Comparison of ENCODE assay signal across 9 cellular contexts in genomic region chr1:154427173-154428139, GRCh38. TPM values are rescaled to one million over a fixed set of nuclear protein-coding genes. Genes with fewer than 3 reads are reported as not detected.
A peak's percentile ranks its signal among the peaks of the same experiment; 100 is the strongest.
DNase-seq lines count a peak whose midpoint lies in the region; ATAC-seq lines count a peak whose summit lies in the region.
"Had no signal": no experiment of that assay in that cellular context is flagged by ENCODE, and none has a peak within 500 bp of the region (broad histone marks: within the 10 kb centered on the region; RNA-seq: fewer than 3 reads in every experiment).

No MANE protein-coding gene starts in this region.

- no peak overlapping the region for H3K23ac ChIP-seq in mesenchymal stem cell (ENCODE audit: low read length in 2 of 2)

- CTCF ChIA-PET in activated CD4-positive, alpha-beta T cell treated with anti-CD3 and anti-CD28 coated beads for 36 hours (lab: Charles Lee), result interaction anchor here (0.6 to 1.2 kb wide), 8 partner anchors 10 to 469 kb away, joined by 3 to 5 read pairs (median 3); partner anchors contain the start of genes ATP8B2 and CRTC2

- no peak for DNase-seq in activated CD4-positive, alpha-beta T cell treated with anti-CD3 and anti-CD28 coated beads for 36 hours
- no peak for DNase-seq in activated CD4-positive, alpha-beta T cell treated with anti-CD3 and anti-CD28 coated beads, Interleukin-2, amount 50 U/mL, for 48 hours
- DNase-seq in effector memory CD8-positive, alpha-beta T cell, result no peak
- peak; percentile 32 for DNase-seq in mesenchymal stem cell
- peak; percentile 62 for DNase-seq in ureter (ENCODE audit: low spot score)
- no peak for DNase-seq in AG20443 (ENCODE audit: low spot score)

- ATAC-seq in activated CD4-positive, alpha-beta T cell treated with anti-CD3 and anti-CD28 coated beads for 36 hours, result no peak
- ATAC-seq in effector memory CD8-positive, alpha-beta T cell (replicated peaks), result no peak
- ATAC-seq in HG03571 (IDR thresholded peaks at IDR 0.05; ENCODE audit: unreplicated experiment) (no peak), HG02588 (IDR thresholded peaks at IDR 0.05; ENCODE audit: unreplicated experiment) (no peak)

- H3K27me3 Mint-ChIP-seq in activated CD4-positive, alpha-beta T cell treated with anti-CD3 and anti-CD28 coated beads for 36 hours, result no peaks in the 10 kb centered on the region
- no peaks in the 10 kb centered on the region for H3K27me3 Mint-ChIP-seq in effector memory CD8-positive, alpha-beta T cell

- no peak overlapping the region for H3K4me3 ChIP-seq in mesenchymal stem cell (ENCODE audit: insufficient read depth in 1 of 2, low read depth in 1 of 2, low read length in 2 of 2)

- no peak overlapping the region for H3K9ac ChIP-seq in mesenchymal stem cell (ENCODE audit: low read length)

- no peak overlapping the region for H2BK120ac ChIP-seq in mesenchymal stem cell (ENCODE audit: low read depth, low read length)

- no peak overlapping the region for H2BK15ac ChIP-seq in mesenchymal stem cell (ENCODE audit: low read depth, poor library complexity, severe bottlenecking)

- WGBS in mesenchymal stem cell, result 78% methylated on average over 8 of the region's 8 CpGs

- peak overlapping the region; percentile 65 for H3K27ac Mint-ChIP-seq in activated CD4-positive, alpha-beta T cell treated with anti-CD3 and anti-CD28 coated beads for 36 hours
- H3K27ac Mint-ChIP-seq in effector memory CD8-positive, alpha-beta T cell, result peak overlapping the region; percentile 32 to 38
- H3K27ac Mint-ChIP-seq: T-helper 1 cell treated with Interleukin-12 subunit alpha and Interleukin-12 subunit beta and Interleukin-4 antibody, amounts not matched to agents 30 μg/mL and 1 μg/mL, for 36 hours had no signal

- peaks cover 77% of the 10 kb centered on the region for H3K4me1 Mint-ChIP-seq in activated CD4-positive, alpha-beta T cell treated with anti-CD3 and anti-CD28 coated beads for 36 hours
- peaks cover 11 to 14% of the 10 kb centered on the region in 2 donors for H3K4me1 Mint-ChIP-seq in effector memory CD8-positive, alpha-beta T cell (ENCODE audit: low read depth in 2 of 2)

- intact Hi-C loops in activated CD4-positive, alpha-beta T cell treated with anti-CD3 and anti-CD28 coated beads for 36 hours (cut with DNase I, micrococcal nuclease), result no loop called here

- H3K4me3 Mint-ChIP-seq in activated CD4-positive, alpha-beta T cell treated with anti-CD3 and anti-CD28 coated beads for 36 hours, result no peak overlapping the region
- H3K4me3 Mint-ChIP-seq in effector memory CD8-positive, alpha-beta T cell, result no peak overlapping the region
- H3K4me3 Mint-ChIP-seq: T-helper 1 cell treated with Interleukin-12 subunit alpha and Interleukin-12 subunit beta and Interleukin-4 antibody, amounts not matched to agents 30 μg/mL and 1 μg/mL, for 36 hours had no signal

- no peaks in the 10 kb centered on the region for H3K9me3 Mint-ChIP-seq in activated CD4-positive, alpha-beta T cell treated with anti-CD3 and anti-CD28 coated beads for 36 hours (ENCODE audit: low read depth)
- H3K9me3 Mint-ChIP-seq in effector memory CD8-positive, alpha-beta T cell, result no peaks in the 10 kb centered on the region
- H3K9me3 Mint-ChIP-seq: T-helper 1 cell treated with Interleukin-12 subunit alpha and Interleukin-12 subunit beta and Interleukin-4 antibody, amounts not matched to agents 30 μg/mL and 1 μg/mL, for 36 hours had no signal

- H3K36me3 ChIP-seq in mesenchymal stem cell (ENCODE audit: control insufficient read depth in 1 of 2, insufficient read depth in 2 of 2, low read depth in 1 of 2, low read length in 2 of 2), result peaks cover 0 to 3% of the 10 kb centered on the region in 2 experiments

- H2AK5ac ChIP-seq in mesenchymal stem cell (ENCODE audit: low read length, severe bottlenecking), result peak overlapping the region; percentile 34

- no peaks in the 10 kb centered on the region for H3K9me3 ChIP-seq in mesenchymal stem cell (ENCODE audit: control insufficient read depth, low read length)

- peak overlapping the region; percentile 24 for H3K27ac ChIP-seq in mesenchymal stem cell (ENCODE audit: low read length, poor library complexity, severe bottlenecking)

- H3K79me1 ChIP-seq in mesenchymal stem cell (replicated peaks; ENCODE audit: low read length, poor library complexity, severe bottlenecking), result peaks cover 2% of the 10 kb centered on the region

- POLR2A ChIA-PET in activated CD4-positive, alpha-beta T cell treated with anti-CD3 and anti-CD28 coated beads for 36 hours (lab: Charles Lee), result interaction anchor here (1.2 kb wide), 1 partner anchor 36 kb away, joined by 4 read pairs; no protein-coding TSS in a partner anchor

- peak overlapping the region; percentile 45 to 53 for H2BK12ac ChIP-seq in mesenchymal stem cell (ENCODE audit: low read length in 2 of 2)

- H3K4me1 ChIP-seq in mesenchymal stem cell (ENCODE audit: control insufficient read depth, insufficient read depth, low read depth, low read length), result peaks cover 47% of the 10 kb centered on the region

- no peak overlapping the region for H3K4me2 ChIP-seq in mesenchymal stem cell (ENCODE audit: low read length, poor library complexity, severe bottlenecking)

- no peak overlapping the region for H2AFZ ChIP-seq in mesenchymal stem cell (ENCODE audit: low read depth, low read length)

- no peak overlapping the region for H4K91ac ChIP-seq in mesenchymal stem cell (ENCODE audit: low read length)

- H3K36me3 Mint-ChIP-seq in activated CD4-positive, alpha-beta T cell treated with anti-CD3 and anti-CD28 coated beads for 36 hours (ENCODE audit: low read depth), result peaks cover 20% of the 10 kb centered on the region
- peaks cover 6% of the 10 kb centered on the region for H3K36me3 Mint-ChIP-seq in effector memory CD8-positive, alpha-beta T cell (ENCODE audit: insufficient read depth)

- H2BK5ac ChIP-seq in mesenchymal stem cell (ENCODE audit: low read depth, low read length, poor library complexity, severe bottlenecking), result no peak overlapping the region

- peak overlapping the region in 1 of 2 experiments; percentile 13 for H3K18ac ChIP-seq in mesenchymal stem cell (ENCODE audit: low read depth in 1 of 2, low read length in 2 of 2)

- H3K14ac ChIP-seq in mesenchymal stem cell (ENCODE audit: low read length in 2 of 2), result peak overlapping the region in 1 of 2 experiments; percentile 62

- no peak overlapping the region for H3K4ac ChIP-seq in mesenchymal stem cell (ENCODE audit: low read depth in 1 of 2, low read length in 2 of 2)

- H4K8ac ChIP-seq in mesenchymal stem cell (ENCODE audit: low read length), result no peak overlapping the region

- no peaks in the 10 kb centered on the region for H3K27me3 ChIP-seq in mesenchymal stem cell (ENCODE audit: control insufficient read depth in 1 of 2, insufficient read depth in 1 of 2, low read length in 2 of 2)

RNA-seq across cellular contexts. Expression of gene IL6R, which starts 22.3 kb away (rescaled TPM):
- 10 to 100 TPM; 13.1 to 14.0 TPM for total RNA-seq in activated CD4-positive, alpha-beta T cell treated with anti-CD3 and anti-CD28 coated beads for 36 hours
- 9.3 TPM for polyA plus RNA-seq in mesenchymal stem cell (2013, experiment 1 of 2)
- polyA plus RNA-seq in mesenchymal stem cell (2013, experiment 2 of 2), result 9.8 TPM
- 12.5 TPM for total RNA-seq in ureter

Comparison
In these comparisons a context has a peak if more than half of its experiments do, and no peak if none do; other contexts are left out.
1. DNase-seq: peak in mesenchymal stem cell (single experiment) and ureter (single experiment); none in activated CD4-positive, alpha-beta T cell treated with anti-CD3 and anti-CD28 coated beads for 36 hours (single experiment), activated CD4-positive, alpha-beta T cell treated with anti-CD3 and anti-CD28 coated beads, Interleukin-2, amount 50 U/mL, for 48 hours (0 of 2), effector memory CD8-positive, alpha-beta T cell (0 of 3) and AG20443 (single experiment).